In genomic region chr2:229335877-229336346, GRCh38 we compare ENCODE assay signal across 1 cellular context.
TF ChIP-seq lines count a peak whose summit lies in the region.

No MANE protein-coding gene starts in this region.

TF ChIP-seq in H1, 55 proteins besides CTCF, POLR2A, EP300 and RAD21 (continued from another document):
- no peak for TF ChIP-seq CHD7 (IDR thresholded peaks at IDR 0.05; ENCODE audit: insufficient replicate concordance, low read length)
- no peak for TF ChIP-seq TAF7 (optimal IDR thresholded peaks at IDR 0.05; ENCODE audit: borderline replicate concordance, low read depth, low read length)
